Comparison of ENCODE assay signal across 8 cellular contexts in the genomic region with DNA sequence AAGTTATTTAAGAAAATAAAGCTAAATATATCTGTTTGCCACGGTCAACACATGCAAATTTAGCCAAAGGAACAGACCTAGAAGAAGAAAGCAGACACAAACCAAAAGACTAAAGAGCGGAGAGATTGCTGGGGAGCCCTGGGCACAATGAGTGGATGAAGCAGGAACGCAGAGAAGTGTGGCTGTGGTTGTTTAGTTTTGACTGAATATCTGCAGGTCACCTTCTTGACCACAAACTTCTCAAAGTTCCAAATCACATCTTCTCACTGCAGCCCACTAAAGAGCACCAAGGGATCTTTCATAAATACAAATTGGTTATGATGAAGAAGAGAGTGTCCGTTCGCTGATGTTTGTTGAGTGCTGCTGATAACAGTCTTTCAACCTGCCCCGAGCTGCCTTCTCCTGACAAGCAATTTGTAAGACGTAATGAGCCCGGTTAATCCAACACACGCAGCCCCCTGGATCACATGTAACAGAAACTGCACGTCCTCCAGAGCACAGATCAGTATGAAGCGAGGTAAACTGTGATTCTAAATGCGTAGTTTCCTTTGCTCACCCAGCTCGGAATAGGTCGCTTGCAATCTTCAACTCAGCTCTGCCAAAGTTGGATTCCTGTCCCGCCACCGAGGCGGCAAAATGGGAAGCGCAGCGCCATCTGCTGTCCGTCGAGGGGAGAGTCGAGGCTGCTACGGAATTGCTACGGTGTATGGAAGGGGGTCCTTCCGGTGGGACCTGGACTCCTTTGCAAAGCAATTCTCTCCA.
DNase-seq lines count a peak whose midpoint lies in the region; ATAC-seq and TF ChIP-seq lines count a peak whose summit lies in the region.

No MANE protein-coding gene starts in this region.

- H3K36me3 ChIP-seq in GM23338 (ENCODE audit: insufficient read depth) (no peaks in the 10 kb centered on the region), KMS-11 (ENCODE audit: insufficient read depth) (no peaks in the 10 kb centered on the region), adipocyte (ENCODE audit: control insufficient read depth, insufficient read depth, low read length, severe bottlenecking) (no peaks in the 10 kb centered on the region), right atrium auricular region (no peaks in the 10 kb centered on the region), rectal smooth muscle tissue (ENCODE audit: control insufficient read depth, insufficient read depth, low read length) (no peaks in the 10 kb centered on the region), vagina (no peaks in the 10 kb centered on the region)

- intact Hi-C loops in vagina (cut with DNase I), result loop anchor here (5.0 to 10.0 kb wide), 2 partner anchors 339 to 1067 kb away; no protein-coding TSS in a partner anchor

- no peaks in the 10 kb centered on the region for H3F3A ChIP-seq in GM23338 (replicated peaks; ENCODE audit: low read depth)

- H3K9me3 ChIP-seq in adipocyte (ENCODE audit: control insufficient read depth, low read length) (no peaks in the 10 kb centered on the region), right atrium auricular region (no peaks in the 10 kb centered on the region), vagina (no peaks in the 10 kb centered on the region)

- no peak overlapping the region for H3K27ac ChIP-seq in GM23338 (ENCODE audit: low read depth)
- H3K27ac ChIP-seq in KMS-11, result no peak overlapping the region
- H3K27ac ChIP-seq in right atrium auricular region, result no peak overlapping the region
- no peak overlapping the region for H3K27ac ChIP-seq in rectal smooth muscle tissue (ENCODE audit: low read depth, low read length)
- no peak overlapping the region for H3K27ac ChIP-seq in vagina

- peaks cover 8% of the 10 kb centered on the region; the same call in 2 of the 3 replicates for H3K4me1 Mint-ChIP-seq in GM23338

- DNase-seq in GDM1 (lab: John Stamatoyannopoulos, UW), result peak; percentile 65
- peak; percentile 82 for DNase-seq in GM23338 (ENCODE audit: low spot score)
- DNase-seq in SW480 (ENCODE audit: low spot score), result peak; percentile 53
- DNase-seq in adipocyte (ENCODE audit: low read depth), result peak; percentile 91
- DNase-seq in right atrium auricular region (ENCODE audit: low spot score), result peak; percentile 79
- DNase-seq in vagina (ENCODE audit: extremely low spot score in 2 of 2), result no peak

- peak overlapping the region; percentile 30; the same call in 2 of the 3 replicates for H3K4me3 Mint-ChIP-seq in GM23338

- no peaks in the 10 kb centered on the region for H3K36me3 Mint-ChIP-seq in GM23338 (ENCODE audit: low read depth)

- H3K4me3 ChIP-seq in GM23338 (no peak overlapping the region), KMS-11 (IDR thresholded peaks at IDR 0.05; ENCODE audit: insufficient read depth, low read depth, low read length) (no peak overlapping the region), adipocyte (ENCODE audit: low read length) (peak overlapping the region; percentile 73), right atrium auricular region (peak overlapping the region; percentile 14 to 41), rectal smooth muscle tissue (ENCODE audit: low read length) (peak overlapping the region; percentile 66), vagina (peak overlapping the region; percentile 17 to 39)

- no peak overlapping the region for H3K27ac Mint-ChIP-seq in GM23338

- TF ChIP-seq POLR2A in vagina (IDR thresholded peaks at IDR 0.05), result no peak

- H3K4me2 ChIP-seq in GM23338, result peak overlapping the region; percentile 36; the same call in 1 of the 2 replicates
- peak overlapping the region; percentile 1; the same call in 1 of the 2 replicates for H3K4me2 ChIP-seq in KMS-11

- H2AFZ ChIP-seq in GM23338, result peak overlapping the region; percentile 89
- H2AFZ ChIP-seq in KMS-11 (ENCODE audit: low read depth), result peak overlapping the region; percentile 75

- no peaks in the 10 kb centered on the region for H3K9me2 ChIP-seq in GM23338 (ENCODE audit: insufficient read depth)

- H3K4me1 ChIP-seq in GM23338 (ENCODE audit: insufficient read depth), result no peaks in the 10 kb centered on the region
- no peaks in the 10 kb centered on the region for H3K4me1 ChIP-seq in KMS-11 (ENCODE audit: low read depth, poor library complexity, severe bottlenecking)
- peaks cover 3% of the 10 kb centered on the region for H3K4me1 ChIP-seq in adipocyte (ENCODE audit: control insufficient read depth, insufficient read depth, low read length)
- H3K4me1 ChIP-seq in right atrium auricular region, result peaks cover 0 to 3% of the 10 kb centered on the region in 2 donors
- H3K4me1 ChIP-seq in rectal smooth muscle tissue (ENCODE audit: control insufficient read depth, insufficient read depth, low read length), result no peaks in the 10 kb centered on the region
- H3K4me1 ChIP-seq in vagina, result peaks cover 7% of the 10 kb centered on the region

- TF ChIP-seq CTCF in GM23338 (conservative IDR thresholded peaks at IDR 0.05; ENCODE audit: low read depth in 2 of 2) (peak; percentile 91 to 97), KMS-11 (conservative IDR thresholded peaks at IDR 0.05; ENCODE audit: low read depth, low read length) (peak; percentile 97), right atrium auricular region (IDR thresholded peaks at IDR 0.05) (peak; percentile 86 to 96), vagina (IDR thresholded peaks at IDR 0.05) (peak; percentile 81 to 90 (median 83))

- H3K9ac ChIP-seq in KMS-11 (no peak overlapping the region), adipocyte (ENCODE audit: low read length) (peak overlapping the region; percentile 27), rectal smooth muscle tissue (ENCODE audit: low read length) (no peak overlapping the region)

- H3K27me3 ChIP-seq in GM23338 (ENCODE audit: insufficient read depth) (peaks cover 5% of the 10 kb centered on the region; the same call in 1 of the 2 replicates), KMS-11 (ENCODE audit: insufficient read depth, low read depth) (no peaks in the 10 kb centered on the region), adipocyte (replicated peaks; ENCODE audit: control insufficient read depth, insufficient read depth, low read length) (peaks cover 11% of the 10 kb centered on the region), right atrium auricular region (no peaks in the 10 kb centered on the region), rectal smooth muscle tissue (ENCODE audit: control insufficient read depth, insufficient read depth, low read length) (no peaks in the 10 kb centered on the region), vagina (no peaks in the 10 kb centered on the region)

- H3K27me3 Mint-ChIP-seq in GM23338 (ENCODE audit: insufficient read depth, low read depth, poor library complexity), result peaks cover 13% of the 10 kb centered on the region

- H4K20me1 ChIP-seq in GM23338 (replicated peaks; ENCODE audit: insufficient read depth) (no peaks in the 10 kb centered on the region), KMS-11 (ENCODE audit: insufficient read depth) (no peaks in the 10 kb centered on the region)

- H3K9me3 Mint-ChIP-seq in GM23338, result no peaks in the 10 kb centered on the region; the same call in 2 of the 3 replicates

- H3K79me2 ChIP-seq in GM23338 (replicated peaks; ENCODE audit: insufficient read depth) (no peaks in the 10 kb centered on the region), KMS-11 (ENCODE audit: insufficient read depth, low read depth) (no peaks in the 10 kb centered on the region)

- peak; percentile 98 for ATAC-seq in GM23338

TF ChIP-seq in GM23338, 12 proteins besides CTCF, POLR2A, EP300 and RAD21 (continues in another document):
- TF ChIP-seq POLR2AphosphoS5 (IDR thresholded peaks at IDR 0.05; ENCODE audit: low read depth) (no peak), ZNF114 (CRISPR knock-in tag; IDR thresholded peaks at IDR 0.05) (no peak), ZNF331 (CRISPR knock-in tag; IDR thresholded peaks at IDR 0.05; ENCODE audit: low read depth) (no peak)

Comparison
In these comparisons a context has a peak if more than half of its experiments do, and no peak if none do; other contexts are left out.
1. DNase-seq: peak in GDM1 (single experiment), GM23338 (single experiment), SW480 (single experiment), adipocyte (single experiment) and right atrium auricular region (single experiment); none in vagina (0 of 2).
2. H3K4me3 ChIP-seq: peak in adipocyte (single experiment), right atrium auricular region (2 of 2), rectal smooth muscle tissue (single experiment) and vagina (2 of 2); none in GM23338 (single experiment) and KMS-11 (single experiment).
3. Peak in every context shown above with its lines, with median percentiles within 50 percentile points of each other: CTCF ChIP-seq.